1 cellular context compared by ENCODE assay signal in genomic region chr10:132987671-132988571, GRCh38.
TF ChIP-seq lines count a peak whose summit lies in the region.

No MANE protein-coding gene starts in this region.

TF ChIP-seq in H1, 55 proteins besides CTCF, POLR2A, EP300 and RAD21:
- TF ChIP-seq TEAD4 (IDR thresholded peaks at IDR 0.05; ENCODE audit: low read depth, low read length) (no peak), ASH2L (IDR thresholded peaks at IDR 0.05; ENCODE audit: low read length) (no peak), SP1 (IDR thresholded peaks at IDR 0.05; ENCODE audit: low read depth, low read length) (0 out of 2 replicates have a peak, but pooled peaks have one; percentile 9), POU5F1 (IDR thresholded peaks at IDR 0.05; ENCODE audit: low read depth, low read length) (no peak)
